ENCODE assay signal across 19 cellular contexts in genomic region chr11:118006153-118006534, GRCh38. TPM values are rescaled to one million over a fixed set of nuclear protein-coding genes. Genes with fewer than 3 reads are reported as not detected.
A peak's percentile ranks its signal among the peaks of the same experiment; 100 is the strongest.
DNase-seq lines count a peak whose midpoint lies in the region; ATAC-seq, FAIRE-seq and TF ChIP-seq lines count a peak whose summit lies in the region.
"Had no signal": no experiment of that assay in that cellular context is flagged by ENCODE, and none has a peak within 500 bp of the region (broad histone marks: within the 10 kb centered on the region; RNA-seq: fewer than 3 reads in every experiment).

No MANE protein-coding gene starts in this region.

- H3K27ac ChIP-seq in naive thymus-derived CD4-positive, alpha-beta T cell (ENCODE audit: low read depth, low read length), result no peak overlapping the region
- no peak overlapping the region for H3K27ac ChIP-seq in brain microvascular endothelial cell
- H3K27ac ChIP-seq: 22Rv1, foreskin keratinocyte, GM23248, KMS-11, RWPE1 had no signal

- no peak for FAIRE-seq in GM12891 (lab: Jason Lieb, UNC)

- no peak for DNase-seq in T-helper 1 cell
- DNase-seq in GM12891 (ENCODE audit: insufficient read length, low spot score), result no peak
- no peak for DNase-seq in activated CD4-positive, alpha-beta memory T cell treated with anti-CD3 and anti-CD28 coated beads, Interleukin-2, amount 10 ng/mL, durations not matched to agents 7 days and 5 days
- no peak for DNase-seq in naive thymus-derived CD4-positive, alpha-beta T cell
- DNase-seq in brain microvascular endothelial cell, result no peak
- no peak for DNase-seq in nucleus accumbens (lab: John Stamatoyannopoulos, UW)
- DNase-seq: DND-41; foreskin keratinocyte; GM23248; left lung; NCI-H1105; posterior cingulate gyrus; stimulated activated naive CD8-positive, alpha-beta T cell treated with anti-CD3 and anti-CD28 coated beads, Interleukin-15, Interleukin-2, amounts not matched to agents 100 U/mL and 50 U/mL, for 24 hours had no signal

- H3K4me3 ChIP-seq in naive thymus-derived CD4-positive, alpha-beta T cell (ENCODE audit: low read length), result no peak overlapping the region
- H3K4me3 ChIP-seq in brain microvascular endothelial cell (ENCODE audit: low read depth, low read length), result no peak overlapping the region
- H3K4me3 ChIP-seq: GM23248, left lung had no signal

- POLR2A ChIA-PET in activated CD4-positive, alpha-beta memory T cell treated with anti-CD3 and anti-CD28 coated beads, Interleukin-2, amount 10 ng/mL, durations not matched to agents 7 days and 5 days (lab: Charles Lee), result interaction anchor here (3.9 to 28.9 kb wide), 5 partner anchors 10 to 55 kb away, joined by 19 to 1195 read pairs (median 681); partner anchors contain the start of gene IL10RA
- POLR2A ChIA-PET in naive thymus-derived CD4-positive, alpha-beta T cell (lab: Charles Lee), result interaction anchor here (1.1 to 15.8 kb wide), 7 partner anchors 9 to 41 kb away, joined by 3 to 255 read pairs (median 8); partner anchors contain the start of gene IL10RA

- no peak for TF ChIP-seq CTCF in brain microvascular endothelial cell (IDR thresholded peaks at IDR 0.05; ENCODE audit: low read depth, low read length, missing control alignments)

- no peaks in the 10 kb centered on the region for H3K27me3 ChIP-seq in naive thymus-derived CD4-positive, alpha-beta T cell (ENCODE audit: control insufficient read depth in 2 of 2, insufficient read depth in 2 of 2, low read length in 2 of 2)
- no peaks in the 10 kb centered on the region for H3K27me3 ChIP-seq in brain microvascular endothelial cell (replicated peaks)
- H3K27me3 ChIP-seq: left lung had no signal

- H3K36me3 ChIP-seq in naive thymus-derived CD4-positive, alpha-beta T cell (ENCODE audit: control insufficient read depth in 2 of 3, insufficient read depth in 3 of 3, low read length in 3 of 3), result no peaks in the 10 kb centered on the region
- H3K36me3 ChIP-seq in brain microvascular endothelial cell (replicated peaks), result no peaks in the 10 kb centered on the region
- H3K36me3 ChIP-seq: left lung had no signal

- no peaks in the 10 kb centered on the region for H3K9me3 ChIP-seq in naive thymus-derived CD4-positive, alpha-beta T cell (ENCODE audit: control insufficient read depth in 2 of 3, low read length in 3 of 3)

- in situ Hi-C loops in brain microvascular endothelial cell (cut with HindIII; ENCODE audit: low pct_ligation_motif_present, low sequenced_read_pairs), result no loop called here

- no peak overlapping the region for H3K4me3 Mint-ChIP-seq in T-helper 1 cell treated with Interleukin-12 subunit alpha and Interleukin-12 subunit beta and Interleukin-4 antibody, amounts not matched to agents 30 μg/mL and 1 μg/mL, for 36 hours
- no peak overlapping the region for H3K4me3 Mint-ChIP-seq in activated CD4-positive, alpha-beta memory T cell treated with anti-CD3 and anti-CD28 coated beads, Interleukin-2, amount 10 ng/mL, durations not matched to agents 7 days and 5 days
- H3K4me3 Mint-ChIP-seq in naive thymus-derived CD4-positive, alpha-beta T cell, result peak overlapping the region in 5 of 10 donors; percentile 25 to 55 (median 36)
- H3K4me3 Mint-ChIP-seq: WTC11 had no signal

- H3K36me3 Mint-ChIP-seq in T-helper 1 cell treated with Interleukin-12 subunit alpha and Interleukin-12 subunit beta and Interleukin-4 antibody, amounts not matched to agents 30 μg/mL and 1 μg/mL, for 36 hours (ENCODE audit: low read depth), result peaks cover 40% of the 10 kb centered on the region
- H3K36me3 Mint-ChIP-seq in activated CD4-positive, alpha-beta memory T cell treated with anti-CD3 and anti-CD28 coated beads, Interleukin-2, amount 10 ng/mL, durations not matched to agents 7 days and 5 days (ENCODE audit: low read depth), result peaks cover 30% of the 10 kb centered on the region
- H3K36me3 Mint-ChIP-seq in naive thymus-derived CD4-positive, alpha-beta T cell, result peaks cover 0 to 40% (median 3%) of the 10 kb centered on the region in 5 donors
- H3K36me3 Mint-ChIP-seq: WTC11 had no signal

- H3K27me3 Mint-ChIP-seq in T-helper 1 cell treated with Interleukin-12 subunit alpha and Interleukin-12 subunit beta and Interleukin-4 antibody, amounts not matched to agents 30 μg/mL and 1 μg/mL, for 36 hours (ENCODE audit: low read depth), result no peaks in the 10 kb centered on the region
- H3K27me3 Mint-ChIP-seq in activated CD4-positive, alpha-beta memory T cell treated with anti-CD3 and anti-CD28 coated beads, Interleukin-2, amount 10 ng/mL, durations not matched to agents 7 days and 5 days, result no peaks in the 10 kb centered on the region
- no peaks in the 10 kb centered on the region for H3K27me3 Mint-ChIP-seq in naive thymus-derived CD4-positive, alpha-beta T cell

- peak overlapping the region; percentile 82 for H3K27ac Mint-ChIP-seq in T-helper 1 cell treated with Interleukin-12 subunit alpha and Interleukin-12 subunit beta and Interleukin-4 antibody, amounts not matched to agents 30 μg/mL and 1 μg/mL, for 36 hours
- peak overlapping the region; percentile 99 for H3K27ac Mint-ChIP-seq in activated CD4-positive, alpha-beta memory T cell treated with anti-CD3 and anti-CD28 coated beads, Interleukin-2, amount 10 ng/mL, durations not matched to agents 7 days and 5 days
- peak overlapping the region in 6 of 9 donors; percentile 46 to 98 (median 83) for H3K27ac Mint-ChIP-seq in naive thymus-derived CD4-positive, alpha-beta T cell
- H3K27ac Mint-ChIP-seq: WTC11 had no signal

- peaks cover 14% of the 10 kb centered on the region for H3K9me3 Mint-ChIP-seq in T-helper 1 cell treated with Interleukin-12 subunit alpha and Interleukin-12 subunit beta and Interleukin-4 antibody, amounts not matched to agents 30 μg/mL and 1 μg/mL, for 36 hours
- H3K9me3 Mint-ChIP-seq in activated CD4-positive, alpha-beta memory T cell treated with anti-CD3 and anti-CD28 coated beads, Interleukin-2, amount 10 ng/mL, durations not matched to agents 7 days and 5 days, result peaks cover 8% of the 10 kb centered on the region
- H3K9me3 Mint-ChIP-seq in naive thymus-derived CD4-positive, alpha-beta T cell, result peaks cover 0 to 8% (median 0%) of the 10 kb centered on the region in 11 donors

- TF ChIP-seq POLR2A in GM12891 (IDR thresholded peaks at IDR 0.05; ENCODE audit: low read depth, low read length), result no peak

- H3K4me1 Mint-ChIP-seq in T-helper 1 cell treated with Interleukin-12 subunit alpha and Interleukin-12 subunit beta and Interleukin-4 antibody, amounts not matched to agents 30 μg/mL and 1 μg/mL, for 36 hours (ENCODE audit: low read depth), result peaks cover 90% of the 10 kb centered on the region
- peaks cover 99% of the 10 kb centered on the region for H3K4me1 Mint-ChIP-seq in activated CD4-positive, alpha-beta memory T cell treated with anti-CD3 and anti-CD28 coated beads, Interleukin-2, amount 10 ng/mL, durations not matched to agents 7 days and 5 days
- H3K4me1 Mint-ChIP-seq in naive thymus-derived CD4-positive, alpha-beta T cell, result peaks cover 84 to 100% (median 92%) of the 10 kb centered on the region in 7 donors

- CTCF ChIA-PET in activated CD4-positive, alpha-beta memory T cell treated with anti-CD3 and anti-CD28 coated beads, Interleukin-2, amount 10 ng/mL, durations not matched to agents 7 days and 5 days (lab: Charles Lee), result interaction anchor here (1.7 to 15.4 kb wide), 2 partner anchors 19 to 47 kb away, joined by 4 to 192 read pairs; no protein-coding TSS in a partner anchor
- CTCF ChIA-PET in naive thymus-derived CD4-positive, alpha-beta T cell (lab: Charles Lee), result interaction anchor here (1.1 to 2.2 kb wide), 4 partner anchors 23 to 59 kb away, joined by 3 to 7 read pairs (median 5); no protein-coding TSS in a partner anchor

- peaks cover 89 to 99% of the 10 kb centered on the region in 2 donors for H3K4me1 ChIP-seq in naive thymus-derived CD4-positive, alpha-beta T cell (ENCODE audit: control insufficient read depth in 2 of 2, insufficient read depth in 2 of 2, low read length in 2 of 2)
- H3K4me1 ChIP-seq: foreskin keratinocyte had no signal

- ATAC-seq in naive thymus-derived CD4-positive, alpha-beta T cell, result no peak
- no peak for ATAC-seq in HG02623 (IDR thresholded peaks at IDR 0.05; ENCODE audit: unreplicated experiment)
- ATAC-seq: foreskin keratinocyte; left lung; stimulated activated naive CD8-positive, alpha-beta T cell treated with anti-CD3 and anti-CD28 coated beads, Interleukin-15, Interleukin-2, amounts not matched to agents 100 U/mL and 50 U/mL, for 24 hours; WTC11 had no signal

- intact Hi-C loops in naive thymus-derived CD4-positive, alpha-beta T cell (cut with micrococcal nuclease), result loop anchor here in 1 of 2 donors (10.0 kb wide), 1 partner anchor 429 kb away; the partner anchor contains the start of gene KMT2A

TF ChIP-seq in GM12891, 5 proteins besides CTCF, POLR2A, EP300 and RAD21:
- TF ChIP-seq SPI1 (IDR thresholded peaks at IDR 0.05; ENCODE audit: low read depth, low read length) (peak; percentile 27; the same call in 1 of the 2 replicates), POLR2AphosphoS5 (IDR thresholded peaks at IDR 0.05; ENCODE audit: low read depth, low read length) (no peak), PAX5 (IDR thresholded peaks at IDR 0.05; ENCODE audit: insufficient read depth, low read length, severe bottlenecking) (no peak)

RNA-seq across cellular contexts. Expression of gene IL10RA, which starts 19.9 kb away (rescaled TPM):
- polyA plus RNA-seq in GM12891 (2012; ENCODE audit: low read depth, missing spikeins), result 9.9 TPM
- 100 to 1,000 TPM; 286 to 291 TPM for total RNA-seq in activated CD4-positive, alpha-beta memory T cell treated with anti-CD3 and anti-CD28 coated beads, Interleukin-2, amount 10 ng/mL, durations not matched to agents 7 days and 5 days
- total RNA-seq in naive thymus-derived CD4-positive, alpha-beta T cell, result 100 to 1,000 TPM; 154 to 300 (median 184) TPM
- 100 to 1,000 TPM in 1 of 2 donors, 10 to 100 TPM in 1; 85.2 to 163 TPM for polyA plus RNA-seq in naive thymus-derived CD4-positive, alpha-beta T cell
- total RNA-seq: GM23248 had no signal
- polyA plus RNA-seq: foreskin keratinocyte, GM23248 had no signal
